In genomic region chr5:152532714-152533113, GRCh38 we compare ENCODE assay signal across 9 cellular contexts.
DNase-seq lines count a peak whose midpoint lies in the region; ATAC-seq and TF ChIP-seq lines count a peak whose summit lies in the region.
"Had no signal": no experiment of that assay in that cellular context is flagged by ENCODE, and none has a peak within 500 bp of the region (broad histone marks: within the 10 kb centered on the region; RNA-seq: fewer than 3 reads in every experiment).

No MANE protein-coding gene starts in this region.

- H3K79me2 ChIP-seq in OCI-LY7 (ENCODE audit: insufficient read depth, low read depth, low read length) (no peaks in the 10 kb centered on the region), osteoblast (ENCODE audit: insufficient read depth, low read length) (no peaks in the 10 kb centered on the region)

- POLR2A ChIA-PET in OCI-LY7 (lab: Charles Lee), result no interaction called here

- CTCF ChIA-PET in OCI-LY7 (lab: Charles Lee; ENCODE audit: unreplicated experiment), result interaction anchor here (1.0 kb wide), 1 partner anchor 1433 kb away, joined by 3 read pairs; no protein-coding TSS in a partner anchor

- DNase-seq in DMS79 treated with DMSO at 0.1 percent for 48 hours (lab: John Stamatoyannopoulos, UW) (peak; percentile 2), HPDE6-E6E7 (ENCODE audit: extremely low spot score) (peak; percentile 16), OCI-LY7 (ENCODE audit: low spot score) (peak; percentile 54), epithelial cell of proximal tubule (ENCODE audit: low read depth) (peak; percentile 31), osteoblast (ENCODE audit: insufficient read length, low spot score, missing footprints) (no peak), HuH-7.5 (ENCODE audit: low spot score) (no peak)
- no peak for DNase-seq in activated CD4-positive, alpha-beta T cell treated with anti-CD3 and anti-CD28 coated beads for 1 hour
- DNase-seq: right cardiac atrium had no signal

- no peaks in the 10 kb centered on the region for H3K9me2 ChIP-seq in OCI-LY7 (ENCODE audit: insufficient read depth, low read length)

- peak; percentile 77 for TF ChIP-seq CTCF in OCI-LY7 (conservative IDR thresholded peaks at IDR 0.05; ENCODE audit: low read length)
- TF ChIP-seq CTCF in epithelial cell of proximal tubule (conservative IDR thresholded peaks at IDR 0.05; ENCODE audit: low read depth, low read length), result peak; percentile 55
- peak; percentile 61 for TF ChIP-seq CTCF in osteoblast (IDR thresholded peaks at IDR 0.05; ENCODE audit: extremely low read depth, low read depth, low read length)

- H3K4me1 ChIP-seq in OCI-LY7 (ENCODE audit: insufficient read depth, low read length, poor library complexity, severe bottlenecking), result no peaks in the 10 kb centered on the region
- no peaks in the 10 kb centered on the region for H3K4me1 ChIP-seq in osteoblast (ENCODE audit: insufficient read depth, low read length)

- H2AFZ ChIP-seq in OCI-LY7 (ENCODE audit: low read length) (no peak overlapping the region), osteoblast (ENCODE audit: low read length) (no peak overlapping the region)

- H3K4me2 ChIP-seq in OCI-LY7 (ENCODE audit: low read length) (no peak overlapping the region), osteoblast (ENCODE audit: insufficient read depth, low read length) (no peak overlapping the region)

- intact Hi-C loops in OCI-LY7 (cut with micrococcal nuclease; ENCODE audit: unreplicated experiment), result loop anchor here (5.0 to 10.0 kb wide), 2 partner anchors 615 to 1432 kb away; no protein-coding TSS in a partner anchor

- H3K27ac ChIP-seq in OCI-LY7 (ENCODE audit: low read depth, low read length, poor library complexity, severe bottlenecking) (no peak overlapping the region), osteoblast (ENCODE audit: low read depth, low read length) (no peak overlapping the region)

- H3K36me3 ChIP-seq in OCI-LY7 (ENCODE audit: insufficient read depth, low read length), result no peaks in the 10 kb centered on the region
- no peaks in the 10 kb centered on the region for H3K36me3 ChIP-seq in osteoblast (ENCODE audit: insufficient read depth, low read length)

- ATAC-seq in GM21737 (IDR thresholded peaks at IDR 0.05; ENCODE audit: unreplicated experiment), result no peak

- H3K9me3 ChIP-seq in OCI-LY7 (ENCODE audit: low read length) (no peaks in the 10 kb centered on the region), osteoblast (ENCODE audit: low read depth, low read length) (no peaks in the 10 kb centered on the region)

- H4K20me1 ChIP-seq in OCI-LY7 (ENCODE audit: insufficient read depth, low read length) (no peaks in the 10 kb centered on the region), osteoblast (ENCODE audit: insufficient read depth, low read length) (no peaks in the 10 kb centered on the region)

- BruUV-seq in OCI-LY7 (replicated peaks; lab: Mats Ljungman, UMichigan), result no TSS peak

- no peaks in the 10 kb centered on the region for H3K27me3 ChIP-seq in osteoblast (ENCODE audit: insufficient read depth, low read length)

- no peak overlapping the region for H3K4me3 ChIP-seq in OCI-LY7 (ENCODE audit: low read depth, low read length, poor library complexity, severe bottlenecking)
- no peak overlapping the region for H3K4me3 ChIP-seq in epithelial cell of proximal tubule (ENCODE audit: low read depth, low read length)
- H3K4me3 ChIP-seq in osteoblast (ENCODE audit: insufficient read depth, low read length), result no peak overlapping the region

Comparison
In these comparisons a context has a peak if more than half of its experiments do, and no peak if none do; other contexts are left out.
1. DNase-seq: peak in DMS79 treated with DMSO at 0.1 percent for 48 hours (single experiment), HPDE6-E6E7 (single experiment), OCI-LY7 (single experiment) and epithelial cell of proximal tubule (single experiment); none in osteoblast (single experiment), HuH-7.5 (single experiment) and activated CD4-positive, alpha-beta T cell treated with anti-CD3 and anti-CD28 coated beads for 1 hour (single experiment).
2. Peak in every context shown above with its lines, with median percentiles within 50 percentile points of each other: CTCF ChIP-seq.